8 cellular contexts compared by ENCODE assay signal in the genomic region with DNA sequence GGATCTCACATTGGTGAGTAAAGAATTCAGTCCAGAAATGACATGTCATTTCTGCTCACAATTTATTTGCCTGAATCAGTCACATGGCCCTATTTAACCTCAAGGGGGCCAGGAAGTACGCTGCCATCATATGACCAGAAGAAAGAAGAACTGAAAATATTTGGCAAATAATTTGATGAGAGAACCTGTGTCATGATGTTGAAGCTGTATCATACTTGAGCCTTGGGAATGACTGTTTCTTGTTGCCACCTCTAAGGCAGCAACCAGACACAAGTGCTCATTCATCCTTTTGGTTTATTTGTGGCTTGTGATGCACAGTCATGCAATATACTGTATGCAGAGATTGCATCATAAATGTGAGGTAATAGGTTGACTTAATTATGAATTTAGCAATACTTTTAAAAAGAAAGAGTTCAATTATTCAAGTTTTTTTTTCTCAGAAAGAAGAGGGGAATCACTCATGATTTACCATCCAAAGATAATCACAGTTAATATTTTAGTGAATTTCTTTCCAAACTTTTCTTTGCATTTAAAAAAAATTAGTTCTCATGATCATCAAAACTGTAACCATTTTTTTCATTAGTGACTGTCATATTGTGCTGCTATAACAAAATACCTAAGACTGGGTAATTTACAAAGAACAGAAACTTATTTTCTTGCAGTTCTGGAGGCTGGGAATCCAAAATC. TPM values are rescaled to one million over a fixed set of nuclear protein-coding genes. Genes with fewer than 3 reads are reported as not detected.
A peak's percentile ranks its signal among the peaks of the same experiment; 100 is the strongest.
DNase-seq lines count a peak whose midpoint lies in the region; ATAC-seq and TF ChIP-seq lines count a peak whose summit lies in the region.

No MANE protein-coding gene starts in this region.

- H3K9me3 ChIP-seq in DND-41 (ENCODE audit: insufficient read depth, low read length, severe bottlenecking) (no peaks in the 10 kb centered on the region), smooth muscle cell (replicated peaks; ENCODE audit: low read depth) (no peaks in the 10 kb centered on the region)

- H3K4me1 Mint-ChIP-seq in T-helper 2 cell treated with Interferon-gamma antibody and Interleukin-4, amounts not matched to agents 5 μg/mL and 100 μg/mL, for 36 hours (ENCODE audit: low read depth) = peaks cover 5% of the 10 kb centered on the region

- H3K27ac ChIP-seq in DND-41 (ENCODE audit: low read length) = no peak overlapping the region
- H3K27ac ChIP-seq in HL-60 (replicated peaks) = peak overlapping the region; percentile 43
- H3K27ac ChIP-seq in smooth muscle cell (ENCODE audit: low read depth) = no peak overlapping the region

- H3K4me1 ChIP-seq in DND-41 (ENCODE audit: insufficient read depth, low read length) (peaks cover 7% of the 10 kb centered on the region; the same call in 1 of the 2 replicates), smooth muscle cell (ENCODE audit: low read depth) (no peaks in the 10 kb centered on the region)

- WGBS in smooth muscle cell (ENCODE audit: low lambda C conversion rate) = 87% methylated on average over 1 of the region's 1 CpG

- H3K9me3 Mint-ChIP-seq in T-helper 2 cell treated with Interferon-gamma antibody and Interleukin-4, amounts not matched to agents 5 μg/mL and 100 μg/mL, for 36 hours = no peaks in the 10 kb centered on the region

- H3K4me2 ChIP-seq in DND-41 (ENCODE audit: insufficient read depth, low read length) = no peak overlapping the region
- H3K4me2 ChIP-seq in smooth muscle cell = no peak overlapping the region

- H3K9ac ChIP-seq in DND-41 (ENCODE audit: low read depth, low read length) (no peak overlapping the region), smooth muscle cell (ENCODE audit: low read depth) (no peak overlapping the region)

- DNase-seq in DND-41 (no peak), HL-60 (ENCODE audit: low read depth in 1 of 2, low spot score in 1 of 2) (peak; percentile 16 to 72), cardiac fibroblast (ENCODE audit: low read depth in 2 of 2) (peak; percentile 57 to 86), smooth muscle cell (lab: John Stamatoyannopoulos, UW; ENCODE audit: unreplicated experiment) (no peak), posterior vena cava (ENCODE audit: low spot score) (no peak), NCI-H146 treated with DMSO at 0.1 percent for 48 hours (lab: John Stamatoyannopoulos, UW; ENCODE audit: unreplicated experiment) (no peak)
- DNase-seq in T-helper 2 cell treated with Interferon-gamma antibody and Interleukin-4, amounts not matched to agents 5 μg/mL and 100 μg/mL, for 36 hours (ENCODE audit: low spot score) = no peak

- H3K4me3 Mint-ChIP-seq in T-helper 2 cell treated with Interferon-gamma antibody and Interleukin-4, amounts not matched to agents 5 μg/mL and 100 μg/mL, for 36 hours = no peak overlapping the region

- no peaks in the 10 kb centered on the region for H3K27me3 ChIP-seq in DND-41 (ENCODE audit: insufficient read depth, low read length, poor library complexity)
- H3K27me3 ChIP-seq in HL-60 (ENCODE audit: insufficient read depth, poor library complexity, severe bottlenecking) = no peaks in the 10 kb centered on the region
- H3K27me3 ChIP-seq in smooth muscle cell (ENCODE audit: low read depth) = no peaks in the 10 kb centered on the region

- H3K36me3 ChIP-seq in DND-41 (ENCODE audit: insufficient read depth, low read length) = no peaks in the 10 kb centered on the region
- no peaks in the 10 kb centered on the region for H3K36me3 ChIP-seq in smooth muscle cell (ENCODE audit: low read depth)

- no peaks in the 10 kb centered on the region for H3K79me2 ChIP-seq in DND-41 (ENCODE audit: insufficient read depth, low read length)
- H3K79me2 ChIP-seq in smooth muscle cell (ENCODE audit: low read depth) = no peaks in the 10 kb centered on the region

- H3K36me3 Mint-ChIP-seq in T-helper 2 cell treated with Interferon-gamma antibody and Interleukin-4, amounts not matched to agents 5 μg/mL and 100 μg/mL, for 36 hours (ENCODE audit: low read depth) = no peaks in the 10 kb centered on the region

- H2AFZ ChIP-seq in DND-41 (ENCODE audit: low read depth, low read length) (peak overlapping the region; percentile 2), smooth muscle cell (ENCODE audit: low read depth) (peak overlapping the region; percentile 40)

- intact Hi-C loops in posterior vena cava (cut with DNase I) = no loop called here

- H3K4me3 ChIP-seq in DND-41 (ENCODE audit: low read depth in 1 of 2, low read length in 2 of 2) = no peak overlapping the region
- no peak overlapping the region for H3K4me3 ChIP-seq in HL-60 (replicated peaks; ENCODE audit: insufficient read depth, low read length)
- no peak overlapping the region for H3K4me3 ChIP-seq in cardiac fibroblast (replicated peaks in 1 of 2; ENCODE audit: low read depth in 2 of 2, low read length in 2 of 2)
- no peak overlapping the region for H3K4me3 ChIP-seq in smooth muscle cell

- H3K27ac Mint-ChIP-seq in T-helper 2 cell treated with Interferon-gamma antibody and Interleukin-4, amounts not matched to agents 5 μg/mL and 100 μg/mL, for 36 hours = no peak overlapping the region

- H4K20me1 ChIP-seq in DND-41 (ENCODE audit: insufficient read depth, low read length) (no peaks in the 10 kb centered on the region), smooth muscle cell (ENCODE audit: low read depth) (no peaks in the 10 kb centered on the region)

- ATAC-seq in DND-41 (ENCODE audit: insufficient read depth, low read depth) (peak; percentile 37; the same call in 1 of the 3 replicates), GM21390 (IDR thresholded peaks at IDR 0.05; ENCODE audit: unreplicated experiment) (peak; percentile 81)

- no peaks in the 10 kb centered on the region for H3F3A ChIP-seq in smooth muscle cell (ENCODE audit: low read depth)

- TF ChIP-seq CTCF in DND-41 (IDR thresholded peaks at IDR 0.05; ENCODE audit: borderline replicate concordance, extremely low read depth, low read length, poor library complexity, severe bottlenecking) = no peak
- TF ChIP-seq CTCF in HL-60 (IDR thresholded peaks at IDR 0.05; ENCODE audit: insufficient read depth, low read length) = no peak
- TF ChIP-seq CTCF in cardiac fibroblast (IDR thresholded peaks at IDR 0.05; ENCODE audit: low read depth, low read length) = no peak
- TF ChIP-seq CTCF in smooth muscle cell (IDR thresholded peaks at IDR 0.05; ENCODE audit: borderline replicate concordance, insufficient read depth, poor library complexity, severe bottlenecking) = no peak

- H3K27me3 Mint-ChIP-seq in T-helper 2 cell treated with Interferon-gamma antibody and Interleukin-4, amounts not matched to agents 5 μg/mL and 100 μg/mL, for 36 hours (ENCODE audit: low read depth) = peaks cover 5% of the 10 kb centered on the region

RNA-seq across cellular contexts. Expression of gene ZFYVE16, which starts 8.2 kb away (rescaled TPM):
- total RNA-seq in smooth muscle cell (40.9 and 52.4 TPM in 2 replicates), posterior vena cava (10 to 100 TPM; 35.2 to 41.3 TPM)
- 16.5 and 18.9 TPM in 2 replicates for polyA plus RNA-seq in smooth muscle cell

Comparison
In these comparisons a context has a peak if more than half of its experiments do, and no peak if none do; other contexts are left out.
1. DNase-seq: peak in HL-60 (2 of 2) and cardiac fibroblast (2 of 2); none in DND-41 (single experiment), smooth muscle cell (single experiment), posterior vena cava (single experiment), T-helper 2 cell treated with Interferon-gamma antibody and Interleukin-4, amounts not matched to agents 5 μg/mL and 100 μg/mL, for 36 hours (single experiment) and NCI-H146 treated with DMSO at 0.1 percent for 48 hours (single experiment).